1 cellular context compared by ENCODE assay signal in genomic region chr14:69606258-69606657, GRCh38.
A peak's percentile ranks its signal among the peaks of the same experiment; 100 is the strongest.
TF ChIP-seq lines count a peak whose summit lies in the region.

No MANE protein-coding gene starts in this region.

TF ChIP-seq in liver, 16 proteins besides CTCF, POLR2A, EP300 and RAD21 (continued from another document):
- TF ChIP-seq ZBTB33 (IDR thresholded peaks at IDR 0.05) = no peak
- peak; percentile 52 for TF ChIP-seq SP1 (IDR thresholded peaks at IDR 0.05)
- no peak for TF ChIP-seq TAF1 (conservative IDR thresholded peaks at IDR 0.05)
- TF ChIP-seq REST (IDR thresholded peaks at IDR 0.05) = no peak
- TF ChIP-seq NR2F2 (IDR thresholded peaks at IDR 0.05) = peak; percentile 76
- TF ChIP-seq YY1 (IDR thresholded peaks at IDR 0.05) = peak; percentile 26
- no peak for TF ChIP-seq FOXA2 (IDR thresholded peaks at IDR 0.05)
- peak in 1 of 2 donors; percentile 65 for TF ChIP-seq JUND (IDR thresholded peaks at IDR 0.05)
